Comparison of ENCODE assay signal across 20 cellular contexts in genomic region chr18:71020342-71021096, GRCh38.
DNase-seq lines count a peak whose midpoint lies in the region; ATAC-seq, FAIRE-seq and TF ChIP-seq lines count a peak whose summit lies in the region.
"Had no signal": no experiment of that assay in that cellular context is flagged by ENCODE, and none has a peak within 500 bp of the region (broad histone marks: within the 10 kb centered on the region; RNA-seq: fewer than 3 reads in every experiment).

No MANE protein-coding gene starts in this region.

- no peaks in the 10 kb centered on the region for H3K27me3 Mint-ChIP-seq in astrocyte (ENCODE audit: low read depth, unreplicated experiment)

- H3K9me3 Mint-ChIP-seq in astrocyte (ENCODE audit: unreplicated experiment): peaks cover 3% of the 10 kb centered on the region

- DNase-seq in HepG2 (ENCODE audit: low spot score) (no peak), right lobe of liver (no peak), astrocyte (ENCODE audit: low read depth) (peak; percentile 4), fibroblast of mammary gland (ENCODE audit: low read depth) (peak; percentile 81), NOMO-1 treated with DMSO at 0.1 percent for 48 hours (lab: John Stamatoyannopoulos, UW; ENCODE audit: unreplicated experiment) (no peak), brain microvascular endothelial cell (no peak)
- DNase-seq: C1 segment of cervical spinal cord, DMS 273 treated with DMSO at 0.1 percent for 48 hours, GDM1, HCEC 1CT, NCI-H1436 treated with DMSO at 0.1 percent for 48 hours, NCI-H2081, NCI-H82, Right ventricle myocardium superior had no signal

- H3K4me2 ChIP-seq in HepG2 (ENCODE audit: low read depth, low read length) (no peak overlapping the region), astrocyte (ENCODE audit: low read length) (no peak overlapping the region)

- TF ChIP-seq RAD21 in HepG2 (CRISPR knock-in tag; IDR thresholded peaks at IDR 0.05): no peak

- no peaks in the 10 kb centered on the region for H3K4me1 Mint-ChIP-seq in astrocyte (ENCODE audit: low read depth, unreplicated experiment)

- no peak for TF ChIP-seq CTCF in HepG2 (CRISPR knock-in tag; IDR thresholded peaks at IDR 0.05)
- TF ChIP-seq CTCF in right lobe of liver (IDR thresholded peaks at IDR 0.05): no peak
- TF ChIP-seq CTCF in astrocyte (IDR thresholded peaks at IDR 0.05; ENCODE audit: insufficient read depth, low read depth, low read length): no peak
- TF ChIP-seq CTCF in fibroblast of mammary gland (conservative IDR thresholded peaks at IDR 0.05; ENCODE audit: control insufficient read depth, insufficient read depth, low read depth, low read length): no peak
- TF ChIP-seq CTCF in brain microvascular endothelial cell (IDR thresholded peaks at IDR 0.05; ENCODE audit: low read depth, low read length, missing control alignments): no peak

- H3K27me3 ChIP-seq in HepG2 (ENCODE audit: control insufficient read depth in 1 of 2, insufficient read depth in 2 of 2, low read length in 2 of 2) (no peaks in the 10 kb centered on the region), right lobe of liver (no peaks in the 10 kb centered on the region), astrocyte (ENCODE audit: insufficient read depth, low read length) (no peaks in the 10 kb centered on the region), brain microvascular endothelial cell (replicated peaks) (no peaks in the 10 kb centered on the region)

- no peaks in the 10 kb centered on the region for H3K36me3 ChIP-seq in HepG2 (replicated peaks in 1 of 2; ENCODE audit: control insufficient read depth in 1 of 2, insufficient read depth in 2 of 2, low read length in 2 of 2)
- no peaks in the 10 kb centered on the region for H3K36me3 ChIP-seq in right lobe of liver
- no peaks in the 10 kb centered on the region for H3K36me3 ChIP-seq in astrocyte (ENCODE audit: insufficient read depth, low read length)
- H3K36me3 ChIP-seq in brain microvascular endothelial cell (replicated peaks): no peaks in the 10 kb centered on the region

- TF ChIP-seq EP300 in HepG2 (IDR thresholded peaks at IDR 0.05; ENCODE audit: low read depth in 2 of 2, low read length in 2 of 2) (no peak), HepG2 (CRISPR knock-in tag; IDR thresholded peaks at IDR 0.05; ENCODE audit: borderline replicate concordance) (no peak)

- no peak overlapping the region for H3K4me3 Mint-ChIP-seq in astrocyte (ENCODE audit: unreplicated experiment)

- POLR2A ChIA-PET in HepG2 (lab: Yijun Ruan, JAX): no interaction called here

- FAIRE-seq in HepG2 (lab: Jason Lieb, UNC) (no peak), astrocyte (lab: Jason Lieb, UNC) (no peak)
- FAIRE-seq: A204.1, GM12878, K562 had no signal

- H4K20me1 ChIP-seq in HepG2 (ENCODE audit: insufficient read depth, low read length) (no peaks in the 10 kb centered on the region), astrocyte (ENCODE audit: insufficient read depth, low read length) (no peaks in the 10 kb centered on the region)

- in situ Hi-C loops in HepG2 (cut with HindIII; ENCODE audit: extremely low pct_ligation_motif_present, low pct_unique_long_range_greater_than_20kb): no loop called here
- in situ Hi-C loops in brain microvascular endothelial cell (cut with HindIII; ENCODE audit: low pct_ligation_motif_present, low sequenced_read_pairs): no loop called here

- TF ChIP-seq POLR2A in HepG2 (IDR thresholded peaks at IDR 0.05; ENCODE audit: insufficient read depth in 1 of 2, low read depth in 2 of 2, low read length in 2 of 2): no peak
- TF ChIP-seq POLR2A in right lobe of liver (IDR thresholded peaks at IDR 0.05): no peak

- no peak overlapping the region for H3K27ac Mint-ChIP-seq in astrocyte (ENCODE audit: unreplicated experiment)

- H3K36me3 Mint-ChIP-seq in astrocyte (ENCODE audit: low read depth, unreplicated experiment): no peaks in the 10 kb centered on the region

- H3K79me2 ChIP-seq in HepG2 (ENCODE audit: insufficient read depth, low read length): no peaks in the 10 kb centered on the region
- no peaks in the 10 kb centered on the region for H3K79me2 ChIP-seq in astrocyte (ENCODE audit: insufficient read depth, low read length)

- H3K9ac ChIP-seq in HepG2 (ENCODE audit: insufficient read depth, low read depth, low read length): no peak overlapping the region
- no peak overlapping the region for H3K9ac ChIP-seq in astrocyte (ENCODE audit: low read length)

- CTCF ChIA-PET in HepG2 (lab: Yijun Ruan, JAX; ENCODE audit: low intra/inter-chr PET ratio, low total read pairs): no interaction called here

- intact Hi-C loops in HepG2 (cut with micrococcal nuclease; ENCODE audit: unreplicated experiment): no loop called here
- intact Hi-C loops in right lobe of liver (cut with DNase I): no loop called here

- H3K4me1 ChIP-seq in HepG2 (ENCODE audit: insufficient read depth, low read length): no peaks in the 10 kb centered on the region
- H3K4me1 ChIP-seq in right lobe of liver: no peaks in the 10 kb centered on the region
- no peaks in the 10 kb centered on the region for H3K4me1 ChIP-seq in astrocyte (ENCODE audit: insufficient read depth, low read length)

- H3K9me3 ChIP-seq in HepG2 (ENCODE audit: low read length): peaks cover 5% of the 10 kb centered on the region; the same call in 1 of the 2 replicates
- no peaks in the 10 kb centered on the region for H3K9me3 ChIP-seq in right lobe of liver
- peaks cover 4% of the 10 kb centered on the region for H3K9me3 ChIP-seq in astrocyte (ENCODE audit: insufficient read depth, low read depth, low read length)

- WGBS in HepG2 (ENCODE audit: low lambda C conversion rate): 4% methylated on average over 3 of the region's 3 CpGs
- WGBS in right lobe of liver (ENCODE audit: insufficient coverage, low coverage, low lambda C conversion rate, missing lambda C conversion rate): 45% methylated on average over 3 of the region's 3 CpGs

- H3K4me3 ChIP-seq in HepG2 (replicated peaks in 1 of 3; ENCODE audit: insufficient read depth in 1 of 3, low read depth in 2 of 3, low read length in 3 of 3): no peak overlapping the region
- no peak overlapping the region for H3K4me3 ChIP-seq in right lobe of liver
- no peak overlapping the region for H3K4me3 ChIP-seq in astrocyte (ENCODE audit: insufficient read depth, low read depth, low read length)
- H3K4me3 ChIP-seq in fibroblast of mammary gland (ENCODE audit: control insufficient read depth, low read depth, low read length): no peak overlapping the region
- H3K4me3 ChIP-seq in brain microvascular endothelial cell (ENCODE audit: low read depth, low read length): no peak overlapping the region
- H3K4me3 ChIP-seq: GM12878, K562 had no signal

- BruUV-seq in HepG2 (replicated peaks; lab: Mats Ljungman, UMichigan): no TSS peak

- no peak overlapping the region for H2AFZ ChIP-seq in HepG2 (ENCODE audit: low read length)
- H2AFZ ChIP-seq in astrocyte (ENCODE audit: low read depth, low read length): no peak overlapping the region

- no peak for ATAC-seq in HepG2
- ATAC-seq in right lobe of liver: no peak
- no peak for ATAC-seq in GM18873 (IDR thresholded peaks at IDR 0.05; ENCODE audit: low FRiP score, unreplicated experiment)
- ATAC-seq in GM18858 (IDR thresholded peaks at IDR 0.05; ENCODE audit: unreplicated experiment): no peak
- ATAC-seq: GM12878, K562, Panc1 had no signal

- H3K27ac ChIP-seq in HepG2 (ENCODE audit: extremely low read length, insufficient read depth, low read length) (no peak overlapping the region), right lobe of liver (no peak overlapping the region), astrocyte (ENCODE audit: low read depth, low read length) (no peak overlapping the region), brain microvascular endothelial cell (no peak overlapping the region)

TF ChIP-seq in HepG2, 621 proteins besides CTCF, POLR2A, EP300 and RAD21 (continues in another document):
- TF ChIP-seq ZNF207 (IDR thresholded peaks at IDR 0.05; ENCODE audit: borderline replicate concordance): no peak
- no peak for TF ChIP-seq ZNF484 (CRISPR knock-in tag; IDR thresholded peaks at IDR 0.05; ENCODE audit: borderline replicate concordance, low read depth)
- TF ChIP-seq, protein P1, sequence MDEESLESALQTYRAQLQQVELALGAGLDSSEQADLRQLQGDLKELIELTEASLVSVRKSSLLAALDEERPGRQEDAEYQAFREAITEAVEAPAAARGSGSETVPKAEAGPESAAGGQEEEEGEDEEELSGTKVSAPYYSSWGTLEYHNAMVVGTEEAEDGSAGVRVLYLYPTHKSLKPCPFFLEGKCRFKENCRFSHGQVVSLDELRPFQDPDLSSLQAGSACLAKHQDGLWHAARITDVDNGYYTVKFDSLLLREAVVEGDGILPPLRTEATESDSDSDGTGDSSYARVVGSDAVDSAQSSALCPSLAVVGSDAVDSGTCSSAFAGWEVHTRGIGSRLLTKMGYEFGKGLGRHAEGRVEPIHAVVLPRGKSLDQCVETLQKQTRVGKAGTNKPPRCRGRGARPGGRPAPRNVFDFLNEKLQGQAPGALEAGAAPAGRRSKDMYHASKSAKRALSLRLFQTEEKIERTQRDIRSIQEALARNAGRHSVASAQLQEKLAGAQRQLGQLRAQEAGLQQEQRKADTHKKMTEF (CRISPR knock-in tag; IDR thresholded peaks at IDR 0.05): no peak
- TF ChIP-seq CCAR2 (optimal IDR thresholded peaks at IDR 0.05; ENCODE audit: low read depth, low read length): no peak
- no peak for TF ChIP-seq SOX5 (CRISPR knock-in tag; IDR thresholded peaks at IDR 0.05; ENCODE audit: borderline replicate concordance)
- TF ChIP-seq, protein P2, sequence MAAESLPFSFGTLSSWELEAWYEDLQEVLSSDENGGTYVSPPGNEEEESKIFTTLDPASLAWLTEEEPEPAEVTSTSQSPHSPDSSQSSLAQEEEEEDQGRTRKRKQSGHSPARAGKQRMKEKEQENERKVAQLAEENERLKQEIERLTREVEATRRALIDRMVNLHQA (CRISPR knock-in tag; IDR thresholded peaks at IDR 0.05): no peak
- TF ChIP-seq MAFF (IDR thresholded peaks at IDR 0.05; ENCODE audit: low read depth, low read length): peak; percentile 29; the same call in 1 of the 2 replicates
- peak; percentile 14 to 37; a peak in 2 of 4 replicates for TF ChIP-seq MAFK (conservative IDR thresholded peaks at IDR 0.05 in 1 of 2, IDR thresholded peaks at IDR 0.05 in 1 of 2; ENCODE audit: low read length in 2 of 2)

Comparison
In these comparisons a context has a peak if more than half of its experiments do, and no peak if none do; other contexts are left out.
1. DNase-seq: peak in astrocyte (single experiment) and fibroblast of mammary gland (single experiment); none in HepG2 (single experiment), right lobe of liver (0 of 3), NOMO-1 treated with DMSO at 0.1 percent for 48 hours (single experiment) and brain microvascular endothelial cell (single experiment).